In the genomic region with DNA sequence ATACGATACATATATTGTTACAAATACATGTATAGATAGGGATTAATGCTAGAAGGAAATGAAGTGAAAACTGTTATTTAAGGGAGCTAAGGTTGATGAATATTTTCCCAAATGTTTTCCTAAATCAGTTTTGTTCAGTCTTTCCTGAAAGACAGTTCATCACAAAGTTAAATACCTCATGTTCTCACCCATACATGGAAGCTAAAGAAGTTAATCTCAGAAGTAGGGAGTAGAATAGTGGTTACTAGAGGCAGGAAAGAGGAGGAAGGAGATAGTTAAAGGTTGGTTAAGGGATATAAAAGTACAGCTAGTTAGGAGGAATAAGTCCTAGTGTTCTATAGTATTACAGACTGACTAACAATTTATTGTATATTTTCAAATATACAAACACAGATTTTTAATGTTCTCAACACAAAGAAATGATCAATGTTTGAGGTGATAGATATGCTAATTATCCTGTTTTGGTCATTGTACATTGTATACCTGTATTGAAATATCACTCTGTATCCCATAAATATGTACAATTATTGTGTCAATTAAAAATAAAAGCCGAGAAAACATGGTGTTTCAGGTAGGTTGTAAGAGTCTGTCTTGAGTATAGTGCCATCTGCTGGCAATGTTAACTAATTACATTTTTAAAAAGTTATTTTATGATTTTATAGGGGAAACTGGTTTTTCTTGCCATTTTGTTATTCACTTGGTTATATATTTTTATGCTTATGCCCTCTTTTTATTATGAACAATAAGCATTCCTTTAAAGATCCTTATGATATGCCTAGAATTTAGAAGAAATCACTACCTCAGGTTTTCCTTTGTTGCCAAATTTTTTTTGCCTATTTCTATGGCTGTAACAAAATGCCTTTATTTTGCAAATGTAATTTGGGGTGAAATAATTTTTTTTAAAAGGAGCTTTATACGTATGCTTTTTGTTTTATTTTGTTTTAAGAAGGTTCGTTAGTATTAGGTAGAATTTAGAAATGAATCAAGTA, we compare ENCODE assay signal across 9 cellular contexts. TPM values are rescaled to one million over a fixed set of nuclear protein-coding genes. Genes with fewer than 3 reads are reported as not detected.
DNase-seq lines count a peak whose midpoint lies in the region; ATAC-seq and TF ChIP-seq lines count a peak whose summit lies in the region.
"Had no signal": no experiment of that assay in that cellular context is flagged by ENCODE, and none has a peak within 500 bp of the region (broad histone marks: within the 10 kb centered on the region; RNA-seq: fewer than 3 reads in every experiment).

No MANE protein-coding gene starts in this region.

- POLR2A ChIA-PET in MCF 10A (lab: Yijun Ruan, JAX), result interaction anchor here (0.7 to 4.3 kb wide), 6 partner anchors 9 to 202 kb away, joined by 3 to 21 read pairs (median 4); a partner anchor contains a TSS

- H3K4me3 Mint-ChIP-seq in MCF 10A (ENCODE audit: unreplicated experiment), result no peak overlapping the region
- H3K4me3 Mint-ChIP-seq: dendritic cell treated with granulocyte-macrophage colony-stimulating factor and Interleukin-4, amounts not matched to agents 40 ng/mL and 50 ng/mL, for 4 days had no signal

- ATAC-seq in GM18909 (IDR thresholded peaks at IDR 0.05; ENCODE audit: poor library complexity, unreplicated experiment), result peak; percentile 55

- no peak overlapping the region for H3K27ac ChIP-seq in liver (ENCODE audit: low read depth in 1 of 2, low read length in 2 of 2)

- no peak for TF ChIP-seq POLR2A in lower leg skin (IDR thresholded peaks at IDR 0.05)

- DNase-seq in AG20443 (ENCODE audit: low spot score) (peak; percentile 31), NCI-H2171 (lab: John Stamatoyannopoulos, UW) (peak; percentile 22), MCF 10A (ENCODE audit: unreplicated experiment) (peak; percentile 24), lower leg skin (ENCODE audit: low spot score in 2 of 2) (no peak)
- no peak for DNase-seq in activated CD4-positive, CD25-positive, alpha-beta regulatory T cell treated with anti-CD3 and anti-CD28 coated beads, Interleukin-2, amount 50 U/mL, for 72 hours
- DNase-seq in activated CD8-positive, alpha-beta memory T cell treated with anti-CD3 and anti-CD28 coated beads for 24 hours, result no peak

- peak; percentile 89 to 91 for TF ChIP-seq RAD21 in liver (IDR thresholded peaks at IDR 0.05)

- no peaks in the 10 kb centered on the region for H3K9me3 ChIP-seq in liver (ENCODE audit: control insufficient read depth in 4 of 4, low read length in 3 of 4)

- no TSS peak for BruUV-seq in MCF 10A (replicated peaks; lab: Mats Ljungman, UMichigan)

- intact Hi-C loops in MCF 10A (cut with micrococcal nuclease), result loop anchor here (1.0 kb wide), 1 partner anchor 170 kb away; no protein-coding TSS in a partner anchor
- intact Hi-C loops in lower leg skin (cut with DNase I; ENCODE audit: low total_unique reads), result no loop called here

- no peaks in the 10 kb centered on the region for H3K36me3 ChIP-seq in liver (ENCODE audit: control insufficient read depth in 4 of 4, insufficient read depth in 3 of 4, low read depth in 1 of 4, low read length in 3 of 4)

- H3K4me1 ChIP-seq in liver (ENCODE audit: control insufficient read depth in 4 of 4, insufficient read depth in 4 of 4, low read length in 3 of 4), result peaks cover 1 to 15% (median 4%) of the 10 kb centered on the region in 4 donors

- H3K4me3 ChIP-seq in liver (ENCODE audit: low read depth in 1 of 3, low read length in 3 of 3), result no peak overlapping the region
- H3K4me3 ChIP-seq in lower leg skin (ENCODE audit: low read depth, poor library complexity, severe bottlenecking), result no peak overlapping the region

- WGBS in liver, result 48% methylated on average over 4 of the region's 4 CpGs
- 42 to 50% methylated on average over 4 of the region's 4 CpGs for WGBS in lower leg skin, 2 donors

- H3K27me3 Mint-ChIP-seq in MCF 10A (ENCODE audit: insufficient read depth, unreplicated experiment), result no peaks in the 10 kb centered on the region
- H3K27me3 Mint-ChIP-seq: dendritic cell treated with granulocyte-macrophage colony-stimulating factor and Interleukin-4, amounts not matched to agents 40 ng/mL and 50 ng/mL, for 4 days had no signal

- H3K27me3 ChIP-seq in liver (ENCODE audit: control insufficient read depth in 4 of 4, insufficient read depth in 4 of 4, low read length in 3 of 4), result no peaks in the 10 kb centered on the region

- no peaks in the 10 kb centered on the region for H3K36me3 Mint-ChIP-seq in MCF 10A (ENCODE audit: insufficient read depth, unreplicated experiment)

- peaks cover 7% of the 10 kb centered on the region for H3K9me3 Mint-ChIP-seq in MCF 10A (ENCODE audit: unreplicated experiment)
- H3K9me3 Mint-ChIP-seq: dendritic cell treated with granulocyte-macrophage colony-stimulating factor and Interleukin-4, amounts not matched to agents 40 ng/mL and 50 ng/mL, for 4 days had no signal

- H3K27ac Mint-ChIP-seq in MCF 10A (ENCODE audit: low read depth, unreplicated experiment), result peak overlapping the region; percentile 39
- H3K27ac Mint-ChIP-seq: dendritic cell treated with granulocyte-macrophage colony-stimulating factor and Interleukin-4, amounts not matched to agents 40 ng/mL and 50 ng/mL, for 4 days had no signal

- peak overlapping the region in 1 of 2 donors; percentile 51 for H3K9ac ChIP-seq in liver (ENCODE audit: low read depth in 1 of 2, low read length in 2 of 2)

- peak; percentile 48 for TF ChIP-seq CTCF in MCF 10A (IDR thresholded peaks at IDR 0.05; ENCODE audit: unreplicated experiment)
- TF ChIP-seq CTCF in liver (IDR thresholded peaks at IDR 0.05; ENCODE audit: low read depth, low read length, missing input control), result peak; percentile 42
- TF ChIP-seq CTCF in lower leg skin (IDR thresholded peaks at IDR 0.05), result peak in 1 of 3 donors; percentile 24

- no peaks in the 10 kb centered on the region for H3K4me1 Mint-ChIP-seq in MCF 10A (ENCODE audit: insufficient read depth, unreplicated experiment)

- CTCF ChIA-PET in MCF 10A (lab: Yijun Ruan, JAX), result interaction anchor here (0.5 to 5.4 kb wide), 41 partner anchors 8 to 678 kb away, joined by 3 to 72 read pairs (median 4); no protein-coding TSS in a partner anchor

TF ChIP-seq in liver, 16 proteins besides CTCF, POLR2A, EP300 and RAD21:
- TF ChIP-seq YY1 (IDR thresholded peaks at IDR 0.05), result peak; percentile 21
- no peak for TF ChIP-seq EGR1 (IDR thresholded peaks at IDR 0.05; ENCODE audit: low read depth in 2 of 2)
- TF ChIP-seq NR2F2 (IDR thresholded peaks at IDR 0.05), result no peak
- no peak for TF ChIP-seq FOXA2 (IDR thresholded peaks at IDR 0.05)

RNA-seq across cellular contexts. Expression of a gene that starts 26.9 kb away (rescaled TPM):
- total RNA-seq in MCF 10A (2022), result 26.9 and 28.3 TPM in 2 replicates
- 10 to 100 TPM; 23.3 to 91.2 TPM for total RNA-seq in liver
- 1 to 10 TPM; 3.4 to 7.1 TPM for polyA plus RNA-seq in liver
- total RNA-seq in lower leg skin, result 10 to 100 TPM; 10.5 to 18.7 (median 13.0) TPM

Comparison
In these comparisons a context has a peak if more than half of its experiments do, and no peak if none do; other contexts are left out.
1. DNase-seq: peak in AG20443 (single experiment), NCI-H2171 (single experiment) and MCF 10A (single experiment); none in lower leg skin (0 of 2), activated CD4-positive, CD25-positive, alpha-beta regulatory T cell treated with anti-CD3 and anti-CD28 coated beads, Interleukin-2, amount 50 U/mL, for 72 hours (single experiment) and activated CD8-positive, alpha-beta memory T cell treated with anti-CD3 and anti-CD28 coated beads for 24 hours (single experiment).